In genomic region chr10:47214520-47214919, GRCh38 we compare ENCODE assay signal across 16 cellular contexts.
"Had no signal": no experiment of that assay in that cellular context is flagged by ENCODE, and none has a peak within 500 bp of the region (broad histone marks: within the 10 kb centered on the region; RNA-seq: fewer than 3 reads in every experiment).

No MANE protein-coding gene starts in this region.

- H3K4me3 Mint-ChIP-seq: activated CD4-positive, alpha-beta memory T cell treated with anti-CD3 and anti-CD28 coated beads for 36 hours; activated CD4-positive, alpha-beta T cell treated with anti-CD3 and anti-CD28 coated beads for 36 hours; activated CD8-positive, alpha-beta memory T cell treated with anti-CD3 and anti-CD28 coated beads, Interleukin-2, amount 10 ng/mL, durations not matched to agents 7 days and 5 days; activated naive CD4-positive, alpha-beta T cell treated with anti-CD3 and anti-CD28 coated beads for 36 hours; activated naive CD8-positive, alpha-beta T cell treated with anti-CD3 and anti-CD28 coated beads, Interleukin-2, amount 50 U/mL, for 24 hours; nephron; T-helper 1 cell treated with Interleukin-12 subunit alpha and Interleukin-12 subunit beta and Interleukin-4 antibody, amounts not matched to agents 30 μg/mL and 1 μg/mL, for 36 hours had no signal

- H3K27ac Mint-ChIP-seq: activated CD4-positive, alpha-beta memory T cell treated with anti-CD3 and anti-CD28 coated beads for 36 hours; activated CD4-positive, alpha-beta T cell treated with anti-CD3 and anti-CD28 coated beads for 36 hours; activated CD8-positive, alpha-beta memory T cell treated with anti-CD3 and anti-CD28 coated beads, Interleukin-2, amount 10 ng/mL, durations not matched to agents 7 days and 5 days; activated naive CD4-positive, alpha-beta T cell treated with anti-CD3 and anti-CD28 coated beads for 36 hours; activated naive CD8-positive, alpha-beta T cell treated with anti-CD3 and anti-CD28 coated beads, Interleukin-2, amount 50 U/mL, for 24 hours; activated T-helper 2 cell treated with anti-CD3 and anti-CD28 coated beads, Interferon-gamma antibody, Interleukin-2, Interleukin-4, amounts not matched to agents 10 μg/mL and 5 μg/mL and 100 μg/mL, durations not matched to agents 14 hours and 24 hours and 36 hours; nephron; progenitor cell of endocrine pancreas; T-helper 1 cell treated with Interleukin-12 subunit alpha and Interleukin-12 subunit beta and Interleukin-4 antibody, amounts not matched to agents 30 μg/mL and 1 μg/mL, for 36 hours had no signal

- H3K4me3 ChIP-seq: thoracic aorta, upper lobe of right lung had no signal

- ATAC-seq: activated CD4-positive, alpha-beta T cell treated with anti-CD3 and anti-CD28 coated beads for 36 hours; activated CD8-positive, alpha-beta memory T cell treated with anti-CD3 and anti-CD28 coated beads, Interleukin-2, amount 10 ng/mL, durations not matched to agents 7 days and 5 days; activated naive CD8-positive, alpha-beta T cell treated with anti-CD3 and anti-CD28 coated beads, Interleukin-2, amount 50 U/mL, for 24 hours; right cardiac atrium; upper lobe of right lung had no signal

- H3K9me3 ChIP-seq: thoracic aorta, upper lobe of right lung had no signal

- H3K27me3 Mint-ChIP-seq: activated CD4-positive, alpha-beta memory T cell treated with anti-CD3 and anti-CD28 coated beads for 36 hours; activated CD4-positive, alpha-beta T cell treated with anti-CD3 and anti-CD28 coated beads for 36 hours; activated CD8-positive, alpha-beta memory T cell treated with anti-CD3 and anti-CD28 coated beads, Interleukin-2, amount 10 ng/mL, durations not matched to agents 7 days and 5 days; activated naive CD8-positive, alpha-beta T cell treated with anti-CD3 and anti-CD28 coated beads, Interleukin-2, amount 50 U/mL, for 24 hours had no signal

- H3K4me1 ChIP-seq: upper lobe of right lung had no signal

- DNase-seq: activated CD4-positive, alpha-beta memory T cell treated with anti-CD3 and anti-CD28 coated beads for 36 hours; activated CD4-positive, alpha-beta T cell treated with anti-CD3 and anti-CD28 coated beads for 36 hours; activated CD8-positive, alpha-beta memory T cell treated with anti-CD3 and anti-CD28 coated beads, Interleukin-2, amount 10 ng/mL, durations not matched to agents 7 days and 5 days; activated naive CD4-positive, alpha-beta T cell treated with anti-CD3 and anti-CD28 coated beads for 36 hours; activated naive CD8-positive, alpha-beta T cell treated with anti-CD3 and anti-CD28 coated beads, Interleukin-2, amount 50 U/mL, for 24 hours; activated T-cell treated with anti-CD3 and anti-CD28 coated beads, Interleukin-2, amount 50 U/mL, for 1 hour; hypothalamus; mesendoderm; stimulated activated CD4-positive, alpha-beta T cell treated with anti-CD3 and anti-CD28 coated beads, Interleukin-1b, Interleukin-23, amount 100 ng/mL, for 48 hours; upper lobe of right lung had no signal

- H3K36me3 ChIP-seq: thoracic aorta, upper lobe of right lung had no signal

- H3K4me1 Mint-ChIP-seq: nephron had no signal

- H3K27ac ChIP-seq: thoracic aorta, upper lobe of right lung had no signal

- H3K27me3 ChIP-seq: upper lobe of right lung had no signal
